In the genomic region with DNA sequence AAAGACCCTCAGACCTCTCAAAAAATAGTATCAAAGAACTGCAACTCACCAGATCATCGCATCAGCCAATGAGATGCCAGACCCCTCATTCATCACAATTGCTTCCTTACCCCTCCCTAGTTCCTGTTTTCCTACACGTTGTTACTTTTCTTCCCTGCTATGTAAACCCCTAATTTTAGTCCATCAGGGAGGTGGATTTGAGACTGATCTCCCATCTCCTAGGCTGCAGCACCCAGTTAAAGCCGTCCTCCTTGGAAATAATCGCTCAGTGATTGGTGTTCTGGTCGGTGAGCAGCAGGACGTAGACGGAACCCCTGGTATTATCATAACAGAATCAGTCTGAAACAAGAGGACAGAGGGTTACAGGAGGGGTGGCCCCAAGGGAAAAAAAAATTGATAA, we compare ENCODE assay signal across 23 cellular contexts. TPM values are rescaled to one million over a fixed set of nuclear protein-coding genes. Genes with fewer than 3 reads are reported as not detected.
A peak's percentile ranks its signal among the peaks of the same experiment; 100 is the strongest.
DNase-seq lines count a peak whose midpoint lies in the region; ATAC-seq, FAIRE-seq and TF ChIP-seq lines count a peak whose summit lies in the region.
"Had no signal": no experiment of that assay in that cellular context is flagged by ENCODE, and none has a peak within 500 bp of the region (broad histone marks: within the 10 kb centered on the region; RNA-seq: fewer than 3 reads in every experiment).

No MANE protein-coding gene starts in this region.

- H4K20me1 ChIP-seq in HepG2 (ENCODE audit: insufficient read depth, low read length), result no peaks in the 10 kb centered on the region

- ATAC-seq in HepG2, result no peak
- no peak for ATAC-seq in right lobe of liver
- ATAC-seq in HG03175 (IDR thresholded peaks at IDR 0.05; ENCODE audit: unreplicated experiment), result no peak
- ATAC-seq in stimulated activated memory B cell treated with anti-CD40 and anti-IgM and Interleukin-4, amounts not matched to agents 10 μg/mL and 1 μg/mL and 100 μg/mL, for 72 hours, result no peak
- ATAC-seq: GM12878 had no signal

- intact Hi-C loops in HepG2 (cut with micrococcal nuclease; ENCODE audit: unreplicated experiment), result no loop called here
- intact Hi-C loops in right lobe of liver (cut with DNase I), result no loop called here

- H3K9me3 Mint-ChIP-seq in glutamatergic neuron (ENCODE audit: unreplicated experiment), result no peaks in the 10 kb centered on the region
- peaks cover 3% of the 10 kb centered on the region for H3K9me3 Mint-ChIP-seq in stimulated activated memory B cell treated with anti-CD40 and anti-IgM and Interleukin-4, amounts not matched to agents 10 μg/mL and 1 μg/mL and 100 μg/mL, for 72 hours

- no peaks in the 10 kb centered on the region for H3K27me3 Mint-ChIP-seq in glutamatergic neuron (ENCODE audit: unreplicated experiment)
- H3K27me3 Mint-ChIP-seq in stimulated activated memory B cell treated with anti-CD40 and anti-IgM and Interleukin-4, amounts not matched to agents 10 μg/mL and 1 μg/mL and 100 μg/mL, for 72 hours, result no peaks in the 10 kb centered on the region

- WGBS in HepG2 (ENCODE audit: low lambda C conversion rate), result 84% methylated on average over 7 of the region's 7 CpGs
- WGBS in right lobe of liver (ENCODE audit: insufficient coverage, low coverage, low lambda C conversion rate, missing lambda C conversion rate), result 73% methylated on average over 7 of the region's 7 CpGs

- DNase-seq in DMS 273 (lab: John Stamatoyannopoulos, UW; ENCODE audit: unreplicated experiment) (peak; percentile 17), DMS 273 treated with DMSO at 0.1 percent for 48 hours (lab: John Stamatoyannopoulos, UW) (no peak), HepG2 (ENCODE audit: low spot score) (no peak), right lobe of liver (no peak), glutamatergic neuron (no peak), amniotic stem cell (lab: John Stamatoyannopoulos, UW) (no peak)
- DNase-seq: C1 segment of cervical spinal cord, DMS79, KG1, NCI-H1092 treated with DMSO at 0.1 percent for 48 hours, NCI-H1436 treated with DMSO at 0.1 percent for 48 hours, NCI-H1930, NCI-H748 treated with DMSO at 0.1 percent for 48 hours, SHP77 treated with DMSO at 0.1 percent for 48 hours, SK-N-SH had no signal

- no peaks in the 10 kb centered on the region for H3K79me2 ChIP-seq in HepG2 (ENCODE audit: insufficient read depth, low read length)

- no peak for FAIRE-seq in HepG2 (lab: Jason Lieb, UNC)
- FAIRE-seq: D721Med, GM12878 had no signal

- no peak overlapping the region for H3K4me2 ChIP-seq in HepG2 (ENCODE audit: low read depth, low read length)
- H3K4me2 ChIP-seq: SK-N-SH had no signal

- peaks cover 2% of the 10 kb centered on the region for H3K4me1 Mint-ChIP-seq in glutamatergic neuron (ENCODE audit: low read depth, unreplicated experiment)
- peaks cover 22% of the 10 kb centered on the region for H3K4me1 Mint-ChIP-seq in stimulated activated memory B cell treated with anti-CD40 and anti-IgM and Interleukin-4, amounts not matched to agents 10 μg/mL and 1 μg/mL and 100 μg/mL, for 72 hours

- no peak overlapping the region for H3K4me3 ChIP-seq in HepG2 (replicated peaks in 1 of 3; ENCODE audit: insufficient read depth in 1 of 3, low read depth in 2 of 3, low read length in 3 of 3)
- no peak overlapping the region for H3K4me3 ChIP-seq in right lobe of liver
- H3K4me3 ChIP-seq: GM12878, HAP-1 had no signal

- no peak for TF ChIP-seq RAD21 in HepG2 (CRISPR knock-in tag; IDR thresholded peaks at IDR 0.05)

- H3K4me1 ChIP-seq in HepG2 (ENCODE audit: insufficient read depth, low read length) (peaks cover 69% of the 10 kb centered on the region), right lobe of liver (peaks cover 0 to 10% (median 3%) of the 10 kb centered on the region in 4 donors)
- H3K4me1 ChIP-seq: HAP-1 had no signal

- H3K27me3 ChIP-seq in HepG2 (ENCODE audit: control insufficient read depth in 1 of 2, insufficient read depth in 2 of 2, low read length in 2 of 2) (no peaks in the 10 kb centered on the region), right lobe of liver (no peaks in the 10 kb centered on the region)

- H3K9ac ChIP-seq in HepG2 (ENCODE audit: insufficient read depth, low read depth, low read length), result no peak overlapping the region
- H3K9ac ChIP-seq: SK-N-SH had no signal

- in situ Hi-C loops in HepG2 (cut with HindIII; ENCODE audit: extremely low pct_ligation_motif_present, low pct_unique_long_range_greater_than_20kb), result no loop called here

- H3K27ac ChIP-seq in HepG2 (ENCODE audit: extremely low read length, insufficient read depth, low read length) (no peak overlapping the region), right lobe of liver (no peak overlapping the region)
- H3K27ac ChIP-seq: 22Rv1, HL-60, RWPE1 had no signal

- TF ChIP-seq CTCF in HepG2 (CRISPR knock-in tag; IDR thresholded peaks at IDR 0.05) (no peak), right lobe of liver (IDR thresholded peaks at IDR 0.05) (no peak), glutamatergic neuron (IDR thresholded peaks at IDR 0.05; ENCODE audit: partially characterized antibody, unreplicated experiment) (no peak)

- POLR2A ChIA-PET in HepG2 (lab: Yijun Ruan, JAX), result no interaction called here

- H3K4me3 Mint-ChIP-seq in glutamatergic neuron (ENCODE audit: unreplicated experiment), result no peak overlapping the region
- no peak overlapping the region for H3K4me3 Mint-ChIP-seq in stimulated activated memory B cell treated with anti-CD40 and anti-IgM and Interleukin-4, amounts not matched to agents 10 μg/mL and 1 μg/mL and 100 μg/mL, for 72 hours

- BruUV-seq in HepG2 (replicated peaks; lab: Mats Ljungman, UMichigan), result no TSS peak

- no peaks in the 10 kb centered on the region for H3K36me3 Mint-ChIP-seq in glutamatergic neuron (ENCODE audit: unreplicated experiment)
- H3K36me3 Mint-ChIP-seq in stimulated activated memory B cell treated with anti-CD40 and anti-IgM and Interleukin-4, amounts not matched to agents 10 μg/mL and 1 μg/mL and 100 μg/mL, for 72 hours, result no peaks in the 10 kb centered on the region

- peak overlapping the region; percentile 39 for H3K27ac Mint-ChIP-seq in glutamatergic neuron (ENCODE audit: unreplicated experiment)
- no peak overlapping the region for H3K27ac Mint-ChIP-seq in stimulated activated memory B cell treated with anti-CD40 and anti-IgM and Interleukin-4, amounts not matched to agents 10 μg/mL and 1 μg/mL and 100 μg/mL, for 72 hours

- CTCF ChIA-PET in HepG2 (lab: Yijun Ruan, JAX; ENCODE audit: low intra/inter-chr PET ratio, low total read pairs), result no interaction called here

- no peak overlapping the region for H2AFZ ChIP-seq in HepG2 (ENCODE audit: low read length)

- TF ChIP-seq EP300 in HepG2 (IDR thresholded peaks at IDR 0.05; ENCODE audit: low read depth in 2 of 2, low read length in 2 of 2) (no peak), HepG2 (CRISPR knock-in tag; IDR thresholded peaks at IDR 0.05; ENCODE audit: borderline replicate concordance) (no peak)

- H3K9me3 ChIP-seq in HepG2 (ENCODE audit: low read length), result no peaks in the 10 kb centered on the region
- H3K9me3 ChIP-seq in right lobe of liver, result no peaks in the 10 kb centered on the region
- H3K9me3 ChIP-seq: HAP-1, SK-N-SH had no signal

- TF ChIP-seq POLR2A in HepG2 (IDR thresholded peaks at IDR 0.05; ENCODE audit: insufficient read depth in 1 of 2, low read depth in 2 of 2, low read length in 2 of 2), result no peak
- no peak for TF ChIP-seq POLR2A in right lobe of liver (IDR thresholded peaks at IDR 0.05)

- H3K36me3 ChIP-seq in HepG2 (replicated peaks in 1 of 2; ENCODE audit: control insufficient read depth in 1 of 2, insufficient read depth in 2 of 2, low read length in 2 of 2) (no peaks in the 10 kb centered on the region), right lobe of liver (no peaks in the 10 kb centered on the region)
- H3K36me3 ChIP-seq: HAP-1 had no signal

TF ChIP-seq in HepG2, 621 proteins besides CTCF, POLR2A, EP300 and RAD21:
- 0 out of 2 replicates have a peak, but pooled peaks have one; percentile 17 for TF ChIP-seq MED1 (CRISPR knock-in tag; IDR thresholded peaks at IDR 0.05)
- no peak for TF ChIP-seq ARHGAP35 (CRISPR knock-in tag; IDR thresholded peaks at IDR 0.05; ENCODE audit: borderline replicate concordance)
- TF ChIP-seq ZNF124 (CRISPR knock-in tag; IDR thresholded peaks at IDR 0.05), result peak; percentile 51; the same call in 1 of the 2 replicates
- TF ChIP-seq ZNF441 (CRISPR knock-in tag; IDR thresholded peaks at IDR 0.05; ENCODE audit: borderline replicate concordance), result peak; percentile 97

RNA-seq across cellular contexts. Expression of a gene that starts 44.0 kb away (rescaled TPM):
- 264 and 301 TPM in 2 replicates for total RNA-seq in HepG2 (2016; rRNA removed; fragmentation: Illumina TruSeq; extraction: Trizol)
- 62.1 and 62.9 TPM in 2 replicates for total RNA-seq in HepG2 (2016; cell fraction: cytosol; rRNA removed; fragmentation: Illumina TruSeq; extraction: Trizol; ENCODE audit: low read depth)
- total RNA-seq in HepG2 (2016; cell fraction: insoluble cytoplasmic fraction; rRNA removed; fragmentation: Illumina TruSeq; extraction: Trizol), result 264 and 269 TPM in 2 replicates
- total RNA-seq in HepG2 (2016; cell fraction: membrane; rRNA removed; fragmentation: Illumina TruSeq; extraction: Trizol), result 200 and 238 TPM in 2 replicates
- total RNA-seq in HepG2 (2016; cell fraction: nucleus; rRNA removed; fragmentation: Illumina TruSeq; extraction: Trizol), result 292 and 308 TPM in 2 replicates
- 101 and 105 TPM in 2 replicates for polyA plus RNA-seq in HepG2 (2011; rRNA removed)
- polyA plus RNA-seq in HepG2 (2011; cell fraction: cytosol; rRNA removed), result 67.0 and 72.8 TPM in 2 replicates
- polyA plus RNA-seq in HepG2 (2011; cell fraction: nucleus; rRNA removed), result 261 and 287 TPM in 2 replicates
- polyA plus RNA-seq in HepG2 (2012), result 138 and 155 TPM in 2 replicates
- 48.8 and 52.9 TPM in 2 replicates for polyA plus RNA-seq in HepG2 (2016; cell fraction: cytosol; fragmentation: Illumina TruSeq; extraction: Trizol; ENCODE audit: low read depth)
- 269 and 298 TPM in 2 replicates for polyA plus RNA-seq in HepG2 (2016; cell fraction: insoluble cytoplasmic fraction; fragmentation: Illumina TruSeq; extraction: Trizol; ENCODE audit: low read depth)
- polyA plus RNA-seq in HepG2 (2016; cell fraction: membrane; fragmentation: Illumina TruSeq; extraction: Trizol; ENCODE audit: low read depth), result 137 and 163 TPM in 2 replicates
- 298 and 312 TPM in 2 replicates for polyA plus RNA-seq in HepG2 (2016; cell fraction: nucleus; fragmentation: Illumina TruSeq; extraction: Trizol; ENCODE audit: insufficient read depth, low read depth)
- 84.0 and 279 TPM in 2 replicates for polyA minus RNA-seq in HepG2 (2011; rRNA and poly(A)+ RNA removed; ENCODE audit: low replicate concordance)
- polyA minus RNA-seq in HepG2 (2011; cell fraction: cytosol; rRNA and poly(A)+ RNA removed), result 99.4 and 99.7 TPM in 2 replicates
- polyA minus RNA-seq in HepG2 (2011; cell fraction: nucleus; rRNA and poly(A)+ RNA removed), result 680 and 703 TPM in 2 replicates
- 10 to 100 TPM; 29.8 to 36.5 (median 31.1) TPM for total RNA-seq in right lobe of liver
- total RNA-seq in glutamatergic neuron (ENCODE audit: unreplicated experiment), result 756 TPM
